Comparison of ENCODE assay signal across 33 cellular contexts in the genomic region with DNA sequence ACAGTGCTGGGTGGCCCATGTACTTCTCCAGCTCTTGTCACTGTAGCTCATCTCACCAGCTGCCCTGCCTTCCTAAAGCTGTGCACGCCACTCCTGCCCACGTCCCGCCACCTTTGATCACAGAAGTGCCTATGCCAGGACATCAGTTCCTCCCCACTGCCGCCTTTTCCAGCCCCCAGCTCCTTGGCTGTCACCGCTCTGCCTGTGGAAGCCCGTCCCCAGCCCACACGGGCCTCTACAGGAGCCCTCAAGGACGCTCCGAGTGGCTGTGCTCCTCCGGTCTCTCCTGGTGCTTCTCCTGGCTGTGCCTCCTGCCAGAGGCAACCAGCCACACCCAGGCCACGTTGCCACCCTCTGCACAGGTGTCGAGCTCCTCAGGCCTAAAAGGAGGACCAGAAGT. TPM values are rescaled to one million over a fixed set of nuclear protein-coding genes. Genes with fewer than 3 reads are reported as not detected.
"Had no signal": no experiment of that assay in that cellular context is flagged by ENCODE, and none has a peak within 500 bp of the region (broad histone marks: within the 10 kb centered on the region; RNA-seq: fewer than 3 reads in every experiment).

No MANE protein-coding gene starts in this region.

- H3K36me3 ChIP-seq: brain microvascular endothelial cell, esophagus muscularis mucosa, gastrocnemius medialis, heart right ventricle had no signal

- H3K4me3 ChIP-seq: coronary artery, dorsolateral prefrontal cortex, esophagus muscularis mucosa, gastrocnemius medialis, heart right ventricle had no signal

- H3K4me1 ChIP-seq: foreskin keratinocyte, gastrocnemius medialis, heart right ventricle had no signal

- H3K36me3 Mint-ChIP-seq: activated CD8-positive, alpha-beta memory T cell treated with anti-CD3 and anti-CD28 coated beads, Interleukin-2, amount 10 ng/mL, durations not matched to agents 7 days and 5 days; activated naive CD8-positive, alpha-beta T cell; WTC11 had no signal

- H3K27ac Mint-ChIP-seq: activated CD4-positive, alpha-beta T cell treated with anti-CD3 and anti-CD28 coated beads, Interleukin-2, amount 10 ng/mL, durations not matched to agents 7 days and 5 days; activated CD8-positive, alpha-beta memory T cell treated with anti-CD3 and anti-CD28 coated beads, Interleukin-2, amount 10 ng/mL, durations not matched to agents 7 days and 5 days; activated T-helper 1 cell treated with anti-CD3 and anti-CD28 coated beads, Interleukin-12 subunit alpha, Interleukin-12 subunit beta, Interleukin-2, Interleukin-4 antibody, amounts not matched to agents 30 ng/mL and 10 ng/mL and 1 ng/mL, durations not matched to agents 14 hours and 24 hours and 36 hours; activated T-helper 2 cell treated with anti-CD3 and anti-CD28 coated beads, Interferon-gamma antibody, Interleukin-2, Interleukin-4, amounts not matched to agents 10 μg/mL and 5 μg/mL and 100 μg/mL, durations not matched to agents 14 hours and 24 hours and 36 hours; dendritic cell treated with granulocyte-macrophage colony-stimulating factor and Interleukin-4, amounts not matched to agents 40 ng/mL and 50 ng/mL, for 4 days; WTC11 had no signal

- ATAC-seq: activated CD8-positive, alpha-beta memory T cell treated with anti-CD3 and anti-CD28 coated beads, Interleukin-2, amount 10 ng/mL, durations not matched to agents 7 days and 5 days; foreskin keratinocyte; gastrocnemius medialis; WTC11 had no signal

- DNase-seq: activated CD4-positive, alpha-beta T cell treated with anti-CD3 and anti-CD28 coated beads for 1 hour; activated CD4-positive, alpha-beta T cell treated with anti-CD3 and anti-CD28 coated beads for 4 hours; activated CD4-positive, alpha-beta T cell treated with anti-CD3 and anti-CD28 coated beads, Interleukin-2, amount 10 ng/mL, durations not matched to agents 7 days and 5 days; activated CD4-positive, alpha-beta T cell treated with anti-CD3 and anti-CD28 coated beads, Interleukin-2, amount 50 U/mL, for 4 hours; activated CD8-positive, alpha-beta memory T cell treated with anti-CD3 and anti-CD28 coated beads, Interleukin-2, amount 10 ng/mL, durations not matched to agents 7 days and 5 days; activated CD8-positive, alpha-beta memory T cell treated with anti-CD3 and anti-CD28 coated beads, Interleukin-2, amount 50 U/mL, for 4 hours; activated effector memory CD4-positive, alpha-beta T cell treated with anti-CD3 and anti-CD28 coated beads, Interleukin-2, amount 50 U/mL, for 16 hours; activated naive CD4-positive, alpha-beta T cell treated with anti-CD3 and anti-CD28 coated beads, Interleukin-2, amount 50 U/mL, for 16 hours; activated T-cell treated with anti-CD3 and anti-CD28 coated beads, Interleukin-2, amount 50 U/mL, for 1 hour; activated T-cell treated with anti-CD3 and anti-CD28 coated beads, Interleukin-2, amount 50 U/mL, for 48 hours; amniotic stem cell; anterior cingulate cortex; brain microvascular endothelial cell; dorsolateral prefrontal cortex; effector memory CD4-positive, alpha-beta T cell; erythroblast; foreskin keratinocyte; gastrocnemius medialis; heart right ventricle; T-helper 2 cell had no signal

- H3K27ac ChIP-seq: brain microvascular endothelial cell, coronary artery, dorsolateral prefrontal cortex, esophagus muscularis mucosa, foreskin keratinocyte, gastrocnemius medialis, heart right ventricle, VCaP had no signal

- H3K4me3 Mint-ChIP-seq: activated CD4-positive, alpha-beta T cell treated with anti-CD3 and anti-CD28 coated beads, Interleukin-2, amount 10 ng/mL, durations not matched to agents 7 days and 5 days; activated CD8-positive, alpha-beta memory T cell treated with anti-CD3 and anti-CD28 coated beads, Interleukin-2, amount 10 ng/mL, durations not matched to agents 7 days and 5 days; activated naive CD8-positive, alpha-beta T cell; activated T-helper 1 cell treated with anti-CD3 and anti-CD28 coated beads, Interleukin-12 subunit alpha, Interleukin-12 subunit beta, Interleukin-2, Interleukin-4 antibody, amounts not matched to agents 30 ng/mL and 10 ng/mL and 1 ng/mL, durations not matched to agents 14 hours and 24 hours and 36 hours; central memory CD8-positive, alpha-beta T cell; dendritic cell treated with granulocyte-macrophage colony-stimulating factor and Interleukin-4, amounts not matched to agents 40 ng/mL and 50 ng/mL, for 4 days; WTC11 had no signal

- H3K27me3 ChIP-seq: gastrocnemius medialis had no signal

- H3K27me3 Mint-ChIP-seq: activated CD4-positive, alpha-beta T cell treated with anti-CD3 and anti-CD28 coated beads, Interleukin-2, amount 10 ng/mL, durations not matched to agents 7 days and 5 days; activated CD8-positive, alpha-beta memory T cell treated with anti-CD3 and anti-CD28 coated beads, Interleukin-2, amount 10 ng/mL, durations not matched to agents 7 days and 5 days; activated naive CD8-positive, alpha-beta T cell; central memory CD8-positive, alpha-beta T cell had no signal

- H3K9me3 ChIP-seq: esophagus muscularis mucosa, gastrocnemius medialis, heart right ventricle had no signal

- H3K9me3 Mint-ChIP-seq: activated T-helper 1 cell treated with anti-CD3 and anti-CD28 coated beads, Interleukin-12 subunit alpha, Interleukin-12 subunit beta, Interleukin-2, Interleukin-4 antibody, amounts not matched to agents 30 ng/mL and 10 ng/mL and 1 ng/mL, durations not matched to agents 14 hours and 24 hours and 36 hours; activated T-helper 2 cell treated with anti-CD3 and anti-CD28 coated beads, Interferon-gamma antibody, Interleukin-2, Interleukin-4, amounts not matched to agents 10 μg/mL and 5 μg/mL and 100 μg/mL, durations not matched to agents 14 hours and 24 hours and 36 hours; central memory CD8-positive, alpha-beta T cell; dendritic cell treated with granulocyte-macrophage colony-stimulating factor and Interleukin-4, amounts not matched to agents 40 ng/mL and 50 ng/mL, for 4 days had no signal

RNA-seq across cellular contexts. Expression of a gene that starts 19.3 kb away (rescaled TPM):
- total RNA-seq: activated CD8-positive, alpha-beta memory T cell treated with anti-CD3 and anti-CD28 coated beads for 36 hours; activated T-helper 2 cell treated with anti-CD3 and anti-CD28 coated beads, Interferon-gamma antibody, Interleukin-2, Interleukin-4, amounts not matched to agents 10 μg/mL and 5 μg/mL and 100 μg/mL, durations not matched to agents 14 hours and 24 hours and 36 hours; foreskin keratinocyte had no signal
- polyA plus RNA-seq: foreskin keratinocyte had no signal

RNA-seq across cellular contexts. Expression of a gene that starts 50.4 kb away (rescaled TPM):
- total RNA-seq: activated CD4-positive, alpha-beta T cell treated with anti-CD3 and anti-CD28 coated beads, Interleukin-2, amount 10 ng/mL, durations not matched to agents 7 days and 5 days; activated CD8-positive, alpha-beta memory T cell treated with anti-CD3 and anti-CD28 coated beads for 36 hours; activated CD8-positive, alpha-beta memory T cell treated with anti-CD3 and anti-CD28 coated beads, Interleukin-2, amount 10 ng/mL, durations not matched to agents 7 days and 5 days; activated T-helper 1 cell treated with anti-CD3 and anti-CD28 coated beads, Interleukin-12 subunit alpha, Interleukin-12 subunit beta, Interleukin-2, Interleukin-4 antibody, amounts not matched to agents 30 ng/mL and 10 ng/mL and 1 ng/mL, durations not matched to agents 14 hours and 24 hours and 36 hours; activated T-helper 2 cell treated with anti-CD3 and anti-CD28 coated beads, Interferon-gamma antibody, Interleukin-2, Interleukin-4, amounts not matched to agents 10 μg/mL and 5 μg/mL and 100 μg/mL, durations not matched to agents 14 hours and 24 hours and 36 hours; astrocyte; bronchial epithelial cell; foreskin keratinocyte; T-helper 1 cell treated with Interleukin-12 subunit alpha and Interleukin-12 subunit beta and Interleukin-4 antibody, amounts not matched to agents 30 ng/mL and 1 ng/mL, for 36 hours had no signal
- polyA plus RNA-seq: foreskin keratinocyte had no signal
